In genomic region chr2:2664989-2665833, GRCh38 we compare ENCODE assay signal across 13 cellular contexts.
DNase-seq lines count a peak whose midpoint lies in the region; ATAC-seq lines count a peak whose summit lies in the region.
"Had no signal": no experiment of that assay in that cellular context is flagged by ENCODE, and none has a peak within 500 bp of the region (broad histone marks: within the 10 kb centered on the region; RNA-seq: fewer than 3 reads in every experiment).

No MANE protein-coding gene starts in this region.

- H3K4me3 Mint-ChIP-seq in stimulated activated effector memory CD8-positive, alpha-beta T cell treated with anti-CD3 and anti-CD28 coated beads, Interleukin-12 subunit alpha, Interleukin-12 subunit beta, amount 100 ng/mL, for 72 hours: no peak overlapping the region
- H3K4me3 Mint-ChIP-seq: mesothelial cell of epicardium had no signal

- no peak overlapping the region for H3K27ac Mint-ChIP-seq in stimulated activated effector memory CD8-positive, alpha-beta T cell treated with anti-CD3 and anti-CD28 coated beads, Interleukin-12 subunit alpha, Interleukin-12 subunit beta, amount 100 ng/mL, for 72 hours
- H3K27ac Mint-ChIP-seq: mesothelial cell of epicardium had no signal

- H3K9me3 Mint-ChIP-seq in stimulated activated effector memory CD8-positive, alpha-beta T cell treated with anti-CD3 and anti-CD28 coated beads, Interleukin-12 subunit alpha, Interleukin-12 subunit beta, amount 100 ng/mL, for 72 hours: peaks cover 3% of the 10 kb centered on the region

- peaks cover 5% of the 10 kb centered on the region for H3K4me1 Mint-ChIP-seq in stimulated activated effector memory CD8-positive, alpha-beta T cell treated with anti-CD3 and anti-CD28 coated beads, Interleukin-12 subunit alpha, Interleukin-12 subunit beta, amount 100 ng/mL, for 72 hours
- H3K4me1 Mint-ChIP-seq: mesothelial cell of epicardium had no signal

- DNase-seq in NCI-H1694 treated with DMSO at 0.1 percent for 48 hours (lab: John Stamatoyannopoulos, UW) (peak; percentile 35), NCI-H1694 (lab: John Stamatoyannopoulos, UW) (no peak), SHP77 treated with DMSO at 0.1 percent for 48 hours (lab: John Stamatoyannopoulos, UW) (peak; percentile 56), glomerular visceral epithelial cell (ENCODE audit: extremely low spot score) (peak; percentile 28), ureter (ENCODE audit: low spot score) (no peak)
- no peak for DNase-seq in stimulated activated effector memory CD8-positive, alpha-beta T cell treated with anti-CD3 and anti-CD28 coated beads, Interleukin-12 subunit alpha, Interleukin-12 subunit beta, amount 100 ng/mL, for 72 hours (ENCODE audit: low spot score in 2 of 2)
- DNase-seq in stimulated activated naive CD4-positive, alpha-beta T cell treated with Interleukin-2 at 50 U/mL for 16 hours (lab: John Stamatoyannopoulos, UW): no peak
- no peak for DNase-seq in activated effector memory CD4-positive, alpha-beta T cell treated with anti-CD3 and anti-CD28 coated beads, Interleukin-2, amount 50 U/mL, for 16 hours
- DNase-seq: activated CD4-positive, CD25-positive, alpha-beta regulatory T cell; activated gamma-delta T cell treated with Interleukin-2 at 50 U/mL for 16 hours; colonic mucosa; NCI-H2081 had no signal

- peak; percentile 6 for ATAC-seq in stimulated activated effector memory CD8-positive, alpha-beta T cell treated with anti-CD3 and anti-CD28 coated beads, Interleukin-12 subunit alpha, Interleukin-12 subunit beta, amount 100 ng/mL, for 72 hours

- H3K36me3 Mint-ChIP-seq in stimulated activated effector memory CD8-positive, alpha-beta T cell treated with anti-CD3 and anti-CD28 coated beads, Interleukin-12 subunit alpha, Interleukin-12 subunit beta, amount 100 ng/mL, for 72 hours: no peaks in the 10 kb centered on the region
- H3K36me3 Mint-ChIP-seq: mesothelial cell of epicardium had no signal

Comparison
In these comparisons a context has a peak if more than half of its experiments do, and no peak if none do; other contexts are left out.
1. DNase-seq: peak in NCI-H1694 treated with DMSO at 0.1 percent for 48 hours (single experiment), SHP77 treated with DMSO at 0.1 percent for 48 hours (single experiment) and glomerular visceral epithelial cell (single experiment); none in NCI-H1694 (single experiment), stimulated activated effector memory CD8-positive, alpha-beta T cell treated with anti-CD3 and anti-CD28 coated beads, Interleukin-12 subunit alpha, Interleukin-12 subunit beta, amount 100 ng/mL, for 72 hours (0 of 2), stimulated activated naive CD4-positive, alpha-beta T cell treated with Interleukin-2 at 50 U/mL for 16 hours (single experiment), activated effector memory CD4-positive, alpha-beta T cell treated with anti-CD3 and anti-CD28 coated beads, Interleukin-2, amount 50 U/mL, for 16 hours (single experiment) and ureter (single experiment).